11 cellular contexts compared by ENCODE assay signal in genomic region chr10:35387768-35388167, GRCh38. TPM values are rescaled to one million over a fixed set of nuclear protein-coding genes. Genes with fewer than 3 reads are reported as not detected.
DNase-seq lines count a peak whose midpoint lies in the region; ATAC-seq and TF ChIP-seq lines count a peak whose summit lies in the region.
"Had no signal": no experiment of that assay in that cellular context is flagged by ENCODE, and none has a peak within 500 bp of the region (broad histone marks: within the 10 kb centered on the region; RNA-seq: fewer than 3 reads in every experiment).

No MANE protein-coding gene starts in this region.

- CTCF ChIA-PET in AG04450 (lab: Charles Lee), result interaction anchor here (0.9 kb wide), 1 partner anchor 175 kb away, joined by 4 read pairs; no protein-coding TSS in a partner anchor

- TF ChIP-seq CTCF in AG04450 (IDR thresholded peaks at IDR 0.05; ENCODE audit: low read depth, low read length), result no peak
- no peak for TF ChIP-seq CTCF in choroid plexus epithelial cell (conservative IDR thresholded peaks at IDR 0.05; ENCODE audit: low read depth, low read length)
- no peak for TF ChIP-seq CTCF in body of pancreas (IDR thresholded peaks at IDR 0.05)

- H3K36me3 ChIP-seq in body of pancreas (replicated peaks in 1 of 2; ENCODE audit: insufficient read depth in 1 of 2, low read depth in 2 of 2), result no peaks in the 10 kb centered on the region
- H3K36me3 ChIP-seq: thoracic aorta had no signal

- peak; percentile 44 for DNase-seq in AG04450 (ENCODE audit: low read depth, low spot score)
- DNase-seq in choroid plexus epithelial cell (ENCODE audit: low read depth), result peak; percentile 54
- DNase-seq in body of pancreas, result no peak
- no peak for DNase-seq in CD1c-positive myeloid dendritic cell (ENCODE audit: extremely low spot score)

- H3K27ac ChIP-seq in AG04450 (ENCODE audit: low read depth, low read length) (peak overlapping the region; percentile 41), body of pancreas (no peak overlapping the region)
- H3K27ac ChIP-seq: thoracic aorta had no signal

- WGBS in body of pancreas, 2 donors, result 81 to 90% methylated on average over 2 of the region's 2 CpGs

- POLR2A ChIA-PET in AG04450 (lab: Yijun Ruan, JAX), result no interaction called here

- ATAC-seq in GM19455 (IDR thresholded peaks at IDR 0.05; ENCODE audit: unreplicated experiment) (peak; percentile 74), HG03159 (IDR thresholded peaks at IDR 0.05; ENCODE audit: unreplicated experiment) (peak; percentile 88), body of pancreas (no peak), HG02970 (IDR thresholded peaks at IDR 0.05; ENCODE audit: low FRiP score, unreplicated experiment) (no peak), GM19397 (IDR thresholded peaks at IDR 0.05; ENCODE audit: unreplicated experiment) (no peak)
- ATAC-seq: Panc1 had no signal

- no peaks in the 10 kb centered on the region for H3K27me3 ChIP-seq in AG04450 (ENCODE audit: control insufficient read depth, insufficient read depth, low read length)
- H3K27me3 ChIP-seq in body of pancreas, result no peaks in the 10 kb centered on the region
- H3K27me3 ChIP-seq: BLaER1 treated with 17β-estradiol and CSF1 and Interleukin-3, amounts not matched to agents 10 nM and 100 nM had no signal

- intact Hi-C loops in body of pancreas (cut with DNase I), result no loop called here

- peaks cover 40% of the 10 kb centered on the region for H3K4me1 ChIP-seq in body of pancreas

- no peak overlapping the region for H3K4me3 ChIP-seq in AG04450 (ENCODE audit: low read depth, low read length)
- no peak overlapping the region for H3K4me3 ChIP-seq in choroid plexus epithelial cell (ENCODE audit: low read depth, low read length)
- H3K4me3 ChIP-seq in body of pancreas, result no peak overlapping the region
- H3K4me3 ChIP-seq: BLaER1 treated with 17β-estradiol and CSF1 and Interleukin-3, amounts not matched to agents 10 nM and 100 nM; thoracic aorta had no signal

- TF ChIP-seq POLR2A in body of pancreas (IDR thresholded peaks at IDR 0.05), result no peak

- H3K9me3 ChIP-seq in AG04450 (ENCODE audit: control insufficient read depth, insufficient read depth, low read length) (peaks cover 12% of the 10 kb centered on the region; the same call in 1 of the 2 replicates), body of pancreas (no peaks in the 10 kb centered on the region)

RNA-seq across cellular contexts. Expression of gene CCNY, which starts 51.5 kb away (rescaled TPM):
- polyA plus RNA-seq in AG04450 (2011; rRNA removed), result 90.2 and 97.3 TPM in 2 replicates
- polyA minus RNA-seq in AG04450 (2011; rRNA and poly(A)+ RNA removed), result 91.1 and 94.3 TPM in 2 replicates
- total RNA-seq in body of pancreas, result 10 to 100 TPM in 1 of 2 donors, 1 to 10 TPM in 1; 9.6 to 18.9 TPM

Comparison
In these comparisons a context has a peak if more than half of its experiments do, and no peak if none do; other contexts are left out.
1. DNase-seq: peak in AG04450 (single experiment) and choroid plexus epithelial cell (single experiment); none in body of pancreas (0 of 4) and CD1c-positive myeloid dendritic cell (single experiment).
2. ATAC-seq: peak in GM19455 (single experiment) and HG03159 (single experiment); none in body of pancreas (single experiment), HG02970 (single experiment) and GM19397 (single experiment).